Comparison of ENCODE assay signal across 17 cellular contexts in the genomic region with DNA sequence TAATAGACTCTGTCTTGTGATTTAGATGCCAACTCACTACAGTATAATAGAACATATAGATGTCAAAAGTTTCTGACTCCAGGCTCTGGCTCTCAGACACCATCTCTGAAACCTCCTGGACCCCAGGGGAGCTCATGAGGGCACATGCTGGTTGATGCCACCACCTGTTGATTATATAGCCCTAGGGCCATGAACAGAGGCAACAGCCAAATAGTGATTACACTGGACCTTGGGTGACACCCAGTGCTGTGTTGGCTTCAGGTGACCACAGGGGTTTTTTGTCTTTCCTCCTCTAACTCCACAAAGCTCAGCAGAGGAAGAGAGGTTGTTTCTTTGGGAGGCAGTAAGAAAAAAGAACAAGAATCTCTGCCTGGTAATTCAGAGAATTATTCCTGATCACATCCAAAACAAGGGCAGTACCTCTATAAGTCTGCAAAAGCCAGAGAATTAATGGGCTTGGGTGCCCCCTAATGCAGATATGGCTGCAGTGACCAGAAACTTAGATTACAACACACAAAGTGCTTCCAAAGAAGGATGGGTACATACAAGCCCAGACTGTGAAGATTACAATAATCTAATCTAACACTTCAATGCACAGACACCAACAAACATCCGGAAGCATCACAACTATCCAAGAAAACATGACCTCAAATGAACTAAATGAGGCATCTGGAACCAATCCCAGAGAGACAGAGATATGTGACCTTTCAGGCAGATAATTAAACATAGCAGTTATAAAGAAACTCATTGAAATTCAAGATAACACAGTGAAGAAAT.
A peak's percentile ranks its signal among the peaks of the same experiment; 100 is the strongest.
DNase-seq lines count a peak whose midpoint lies in the region; ATAC-seq and TF ChIP-seq lines count a peak whose summit lies in the region.
"Had no signal": no experiment of that assay in that cellular context is flagged by ENCODE, and none has a peak within 500 bp of the region (broad histone marks: within the 10 kb centered on the region; RNA-seq: fewer than 3 reads in every experiment).

No MANE protein-coding gene starts in this region.

- no peak overlapping the region for H3K4me3 Mint-ChIP-seq in activated CD4-positive, alpha-beta T cell treated with anti-CD3 and anti-CD28 coated beads, Interleukin-2, amount 10 ng/mL, durations not matched to agents 24 days and 14 days
- no peak overlapping the region for H3K4me3 Mint-ChIP-seq in activated CD4-positive, alpha-beta T cell treated with anti-CD3 and anti-CD28 coated beads for 36 hours

- H3K36me3 ChIP-seq in HCT116 (ENCODE audit: control insufficient read depth in 1 of 2, insufficient read depth in 2 of 2, low read length in 2 of 2), result no peaks in the 10 kb centered on the region
- H3K36me3 ChIP-seq in adipocyte (ENCODE audit: control insufficient read depth, insufficient read depth, low read length, severe bottlenecking), result no peaks in the 10 kb centered on the region
- no peaks in the 10 kb centered on the region for H3K36me3 ChIP-seq in sigmoid colon
- H3K36me3 ChIP-seq: ovary had no signal

- TF ChIP-seq CTCF in AG09309 (IDR thresholded peaks at IDR 0.05; ENCODE audit: control insufficient read depth, insufficient read depth, low read depth, low read length, missing control alignments) (peak; percentile 42), HCT116 (IDR thresholded peaks at IDR 0.05 in 2 of 3, conservative IDR thresholded peaks at IDR 0.05 in 1 of 3; ENCODE audit: borderline replicate concordance in 1 of 3, insufficient read depth in 1 of 3, low read depth in 2 of 3, low read length in 2 of 3) (no peak; a peak in 2 of 6 replicates), fibroblast of villous mesenchyme (IDR thresholded peaks at IDR 0.05; ENCODE audit: insufficient read depth, low read depth, low read length) (peak; percentile 44), sigmoid colon (IDR thresholded peaks at IDR 0.05) (no peak)

- TF ChIP-seq EP300 in sigmoid colon (IDR thresholded peaks at IDR 0.05), result no peak

- RAD21 ChIA-PET in HCT116 (lab: Charles Lee; ENCODE audit: low non-redundant PET in 1 of 2, low total read pairs in 2 of 2, uncharacterized antibody in 2 of 2, unreplicated experiment in 2 of 2), result no interaction called here

- peaks cover 3% of the 10 kb centered on the region; the same call in 1 of the 2 replicates for H3K9me2 ChIP-seq in HCT116 (ENCODE audit: insufficient read depth)

- no peak for DNase-seq in AG09309 (ENCODE audit: low read depth)
- DNase-seq in HCT116 (ENCODE audit: low read depth, low spot score), result no peak
- DNase-seq in adipocyte (ENCODE audit: low read depth), result peak; percentile 17
- peak; percentile 70 for DNase-seq in fibroblast of villous mesenchyme (ENCODE audit: low read depth)
- DNase-seq in activated CD4-positive, alpha-beta T cell treated with anti-CD3 and anti-CD28 coated beads, Interleukin-2, amount 10 ng/mL, durations not matched to agents 24 days and 14 days, result no peak
- no peak for DNase-seq in activated CD4-positive, alpha-beta T cell treated with anti-CD3 and anti-CD28 coated beads for 36 hours
- no peak for DNase-seq in sigmoid colon
- no peak for DNase-seq in SW480 (ENCODE audit: low spot score)
- DNase-seq: activated gamma-delta T cell treated with Interleukin-2 at 50 U/mL for 16 hours; AML-193; body of pancreas; effector CD4-positive, alpha-beta T cell; glutamatergic neuron; kidney glomerular epithelial cell; ovary; substantia nigra had no signal

- H3K9me3 ChIP-seq in HCT116 (ENCODE audit: control insufficient read depth in 1 of 2, insufficient read depth in 1 of 2, low read depth in 1 of 2, low read length in 2 of 2) (no peaks in the 10 kb centered on the region), adipocyte (ENCODE audit: control insufficient read depth, low read length) (no peaks in the 10 kb centered on the region), sigmoid colon (no peaks in the 10 kb centered on the region)
- H3K9me3 ChIP-seq: body of pancreas, ovary had no signal

- H3K27ac Mint-ChIP-seq in activated CD4-positive, alpha-beta T cell treated with anti-CD3 and anti-CD28 coated beads, Interleukin-2, amount 10 ng/mL, durations not matched to agents 24 days and 14 days, result no peak overlapping the region
- no peak overlapping the region for H3K27ac Mint-ChIP-seq in activated CD4-positive, alpha-beta T cell treated with anti-CD3 and anti-CD28 coated beads for 36 hours

- BruUV-seq in HCT116 (replicated peaks; lab: Mats Ljungman, UMichigan), result no TSS peak

- H3K27me3 Mint-ChIP-seq in activated CD4-positive, alpha-beta T cell treated with anti-CD3 and anti-CD28 coated beads, Interleukin-2, amount 10 ng/mL, durations not matched to agents 24 days and 14 days, result no peaks in the 10 kb centered on the region
- no peaks in the 10 kb centered on the region for H3K27me3 Mint-ChIP-seq in activated CD4-positive, alpha-beta T cell treated with anti-CD3 and anti-CD28 coated beads for 36 hours

- TF ChIP-seq RAD21 in HCT116 (IDR thresholded peaks at IDR 0.05; ENCODE audit: low read depth), result peak; percentile 36; the same call in 1 of the 2 replicates

- H3K4me1 Mint-ChIP-seq in activated CD4-positive, alpha-beta T cell treated with anti-CD3 and anti-CD28 coated beads, Interleukin-2, amount 10 ng/mL, durations not matched to agents 24 days and 14 days, result no peaks in the 10 kb centered on the region
- no peaks in the 10 kb centered on the region for H3K4me1 Mint-ChIP-seq in activated CD4-positive, alpha-beta T cell treated with anti-CD3 and anti-CD28 coated beads for 36 hours

- H4K20me1 ChIP-seq in HCT116 (ENCODE audit: insufficient read depth), result no peaks in the 10 kb centered on the region

- H3K4me1 ChIP-seq in HCT116 (ENCODE audit: control insufficient read depth in 1 of 2, insufficient read depth in 2 of 2, low read length in 2 of 2) (no peaks in the 10 kb centered on the region), adipocyte (ENCODE audit: control insufficient read depth, insufficient read depth, low read length) (peaks cover 7% of the 10 kb centered on the region), sigmoid colon (no peaks in the 10 kb centered on the region)
- H3K4me1 ChIP-seq: body of pancreas had no signal

- no peak for TF ChIP-seq POLR2A in HCT116 (IDR thresholded peaks at IDR 0.05; ENCODE audit: borderline replicate concordance, extremely low read depth, insufficient read depth, insufficient read length)
- TF ChIP-seq POLR2A in sigmoid colon (IDR thresholded peaks at IDR 0.05), result no peak

- no peaks in the 10 kb centered on the region for H3K79me2 ChIP-seq in HCT116 (ENCODE audit: insufficient read depth, low read length)

- no peak overlapping the region for H3K27ac ChIP-seq in HCT116 (ENCODE audit: low read depth, low read length)
- no peak overlapping the region for H3K27ac ChIP-seq in sigmoid colon
- H3K27ac ChIP-seq: body of pancreas, ovary had no signal

- WGBS in sigmoid colon, 2 donors, result 74 to 81% methylated on average over 1 of the region's 1 CpG

- no peak overlapping the region for H3K4me2 ChIP-seq in HCT116 (ENCODE audit: low read length)

- no peaks in the 10 kb centered on the region for H3K9me3 Mint-ChIP-seq in activated CD4-positive, alpha-beta T cell treated with anti-CD3 and anti-CD28 coated beads, Interleukin-2, amount 10 ng/mL, durations not matched to agents 24 days and 14 days
- peaks cover 7% of the 10 kb centered on the region for H3K9me3 Mint-ChIP-seq in activated CD4-positive, alpha-beta T cell treated with anti-CD3 and anti-CD28 coated beads for 36 hours (ENCODE audit: low read depth)

- CTCF ChIA-PET in HCT116 (lab: Charles Lee), result interaction anchor here (0.8 kb wide), 1 partner anchor 675 kb away, joined by 3 read pairs; no protein-coding TSS in a partner anchor
- CTCF ChIA-PET in activated CD4-positive, alpha-beta T cell treated with anti-CD3 and anti-CD28 coated beads for 36 hours (lab: Charles Lee), result no interaction called here

- H2AFZ ChIP-seq in HCT116 (ENCODE audit: low read depth, low read length, poor library complexity, severe bottlenecking), result peak overlapping the region; percentile 13

- H3K36me3 Mint-ChIP-seq in activated CD4-positive, alpha-beta T cell treated with anti-CD3 and anti-CD28 coated beads, Interleukin-2, amount 10 ng/mL, durations not matched to agents 24 days and 14 days (ENCODE audit: low read depth), result no peaks in the 10 kb centered on the region
- no peaks in the 10 kb centered on the region for H3K36me3 Mint-ChIP-seq in activated CD4-positive, alpha-beta T cell treated with anti-CD3 and anti-CD28 coated beads for 36 hours (ENCODE audit: low read depth)

- POLR2A ChIA-PET in HCT116 (lab: Charles Lee), result no interaction called here
- POLR2A ChIA-PET in activated CD4-positive, alpha-beta T cell treated with anti-CD3 and anti-CD28 coated beads for 36 hours (lab: Charles Lee), result no interaction called here

- H3K27me3 ChIP-seq in HCT116 (ENCODE audit: insufficient read depth, low read length) (no peaks in the 10 kb centered on the region), adipocyte (replicated peaks; ENCODE audit: control insufficient read depth, insufficient read depth, low read length) (no peaks in the 10 kb centered on the region), sigmoid colon (no peaks in the 10 kb centered on the region)
- H3K27me3 ChIP-seq: body of pancreas, ovary had no signal

- ATAC-seq in HCT116, result peak; percentile 42
- ATAC-seq in activated CD4-positive, alpha-beta T cell treated with anti-CD3 and anti-CD28 coated beads for 36 hours, result no peak
- ATAC-seq: body of pancreas, GM12878 had no signal

- H3K9ac ChIP-seq in HCT116 (ENCODE audit: low read length) (no peak overlapping the region), adipocyte (ENCODE audit: low read length) (no peak overlapping the region)

- H3K4me3 ChIP-seq in AG09309 (ENCODE audit: control insufficient read depth, low read depth, low read length), result no peak overlapping the region
- H3K4me3 ChIP-seq in HCT116 (replicated peaks in 1 of 2; ENCODE audit: low read depth in 1 of 2, low read length in 2 of 2), result no peak overlapping the region
- H3K4me3 ChIP-seq in adipocyte (ENCODE audit: low read length), result no peak overlapping the region
- H3K4me3 ChIP-seq in fibroblast of villous mesenchyme (ENCODE audit: low read depth, low read length), result no peak overlapping the region
- no peak overlapping the region for H3K4me3 ChIP-seq in sigmoid colon
- H3K4me3 ChIP-seq: body of pancreas, GM12878, ovary had no signal

- intact Hi-C loops in HCT116 (cut with micrococcal nuclease) (loop anchor here (10.0 kb wide), 1 partner anchor 679 kb away; no protein-coding TSS in a partner anchor), sigmoid colon (cut with DNase I) (no loop called here)
- intact Hi-C loops in activated CD4-positive, alpha-beta T cell treated with anti-CD3 and anti-CD28 coated beads, Interleukin-2, amount 10 ng/mL, durations not matched to agents 24 days and 14 days (cut with micrococcal nuclease), result no loop called here
- intact Hi-C loops in activated CD4-positive, alpha-beta T cell treated with anti-CD3 and anti-CD28 coated beads for 36 hours (cut with DNase I, micrococcal nuclease), result no loop called here

TF ChIP-seq in HCT116, 20 proteins besides CTCF, POLR2A, EP300 and RAD21 (continues in another document):
- TF ChIP-seq YY1 (IDR thresholded peaks at IDR 0.05; ENCODE audit: extremely low read depth, insufficient replicate concordance, low read depth, low read length) (no peak), ZFX (IDR thresholded peaks at IDR 0.05) (no peak), CBX3 (IDR thresholded peaks at IDR 0.05; ENCODE audit: low read depth) (no peak)

Comparison
In these comparisons a context has a peak if more than half of its experiments do, and no peak if none do; other contexts are left out.
1. DNase-seq: peak in adipocyte (single experiment) and fibroblast of villous mesenchyme (single experiment); none in AG09309 (single experiment), HCT116 (single experiment), activated CD4-positive, alpha-beta T cell treated with anti-CD3 and anti-CD28 coated beads, Interleukin-2, amount 10 ng/mL, durations not matched to agents 24 days and 14 days (single experiment), activated CD4-positive, alpha-beta T cell treated with anti-CD3 and anti-CD28 coated beads for 36 hours (single experiment), sigmoid colon (single experiment) and SW480 (single experiment).
2. CTCF ChIP-seq: peak in AG09309 (single experiment) and fibroblast of villous mesenchyme (single experiment); none in HCT116 (0 of 3) and sigmoid colon (0 of 4).